Comparison of ENCODE assay signal across 1 cellular context in the genomic region with DNA sequence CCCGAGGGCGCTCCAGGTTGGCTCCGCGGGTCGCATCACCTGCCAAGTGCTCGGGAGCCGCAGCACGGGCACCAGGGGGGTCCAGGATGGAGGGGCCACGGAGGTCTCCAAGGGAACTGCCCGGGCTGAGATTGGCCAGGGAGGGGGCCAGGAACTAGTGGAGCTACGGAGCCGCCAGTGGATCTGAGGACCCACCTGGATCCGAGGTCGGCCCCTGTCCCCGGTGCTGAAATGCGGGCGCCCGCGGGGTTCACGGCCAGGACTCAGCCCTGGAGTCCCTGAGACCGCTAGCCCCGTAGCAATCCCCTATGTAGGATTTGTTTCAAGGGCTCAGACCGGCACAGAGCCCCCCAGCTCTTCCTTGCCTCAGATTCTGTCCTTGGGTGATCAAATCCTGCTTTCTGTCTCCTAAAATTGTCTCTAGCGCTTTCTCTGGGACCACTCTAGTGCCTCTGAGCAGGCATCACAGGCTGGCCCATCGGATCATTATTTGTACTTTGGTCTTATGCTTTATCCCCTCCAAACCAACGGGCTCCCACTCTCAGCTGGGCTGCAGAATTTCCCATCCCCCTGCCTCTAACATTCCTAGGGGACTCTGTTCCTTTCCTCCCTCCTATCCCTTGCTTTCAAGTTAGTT.
TF ChIP-seq lines count a peak whose summit lies in the region.

No MANE protein-coding gene starts in this region.

TF ChIP-seq in HepG2, 621 proteins besides CTCF, POLR2A, EP300 and RAD21 (continued from another document):
- TF ChIP-seq, protein P1, sequence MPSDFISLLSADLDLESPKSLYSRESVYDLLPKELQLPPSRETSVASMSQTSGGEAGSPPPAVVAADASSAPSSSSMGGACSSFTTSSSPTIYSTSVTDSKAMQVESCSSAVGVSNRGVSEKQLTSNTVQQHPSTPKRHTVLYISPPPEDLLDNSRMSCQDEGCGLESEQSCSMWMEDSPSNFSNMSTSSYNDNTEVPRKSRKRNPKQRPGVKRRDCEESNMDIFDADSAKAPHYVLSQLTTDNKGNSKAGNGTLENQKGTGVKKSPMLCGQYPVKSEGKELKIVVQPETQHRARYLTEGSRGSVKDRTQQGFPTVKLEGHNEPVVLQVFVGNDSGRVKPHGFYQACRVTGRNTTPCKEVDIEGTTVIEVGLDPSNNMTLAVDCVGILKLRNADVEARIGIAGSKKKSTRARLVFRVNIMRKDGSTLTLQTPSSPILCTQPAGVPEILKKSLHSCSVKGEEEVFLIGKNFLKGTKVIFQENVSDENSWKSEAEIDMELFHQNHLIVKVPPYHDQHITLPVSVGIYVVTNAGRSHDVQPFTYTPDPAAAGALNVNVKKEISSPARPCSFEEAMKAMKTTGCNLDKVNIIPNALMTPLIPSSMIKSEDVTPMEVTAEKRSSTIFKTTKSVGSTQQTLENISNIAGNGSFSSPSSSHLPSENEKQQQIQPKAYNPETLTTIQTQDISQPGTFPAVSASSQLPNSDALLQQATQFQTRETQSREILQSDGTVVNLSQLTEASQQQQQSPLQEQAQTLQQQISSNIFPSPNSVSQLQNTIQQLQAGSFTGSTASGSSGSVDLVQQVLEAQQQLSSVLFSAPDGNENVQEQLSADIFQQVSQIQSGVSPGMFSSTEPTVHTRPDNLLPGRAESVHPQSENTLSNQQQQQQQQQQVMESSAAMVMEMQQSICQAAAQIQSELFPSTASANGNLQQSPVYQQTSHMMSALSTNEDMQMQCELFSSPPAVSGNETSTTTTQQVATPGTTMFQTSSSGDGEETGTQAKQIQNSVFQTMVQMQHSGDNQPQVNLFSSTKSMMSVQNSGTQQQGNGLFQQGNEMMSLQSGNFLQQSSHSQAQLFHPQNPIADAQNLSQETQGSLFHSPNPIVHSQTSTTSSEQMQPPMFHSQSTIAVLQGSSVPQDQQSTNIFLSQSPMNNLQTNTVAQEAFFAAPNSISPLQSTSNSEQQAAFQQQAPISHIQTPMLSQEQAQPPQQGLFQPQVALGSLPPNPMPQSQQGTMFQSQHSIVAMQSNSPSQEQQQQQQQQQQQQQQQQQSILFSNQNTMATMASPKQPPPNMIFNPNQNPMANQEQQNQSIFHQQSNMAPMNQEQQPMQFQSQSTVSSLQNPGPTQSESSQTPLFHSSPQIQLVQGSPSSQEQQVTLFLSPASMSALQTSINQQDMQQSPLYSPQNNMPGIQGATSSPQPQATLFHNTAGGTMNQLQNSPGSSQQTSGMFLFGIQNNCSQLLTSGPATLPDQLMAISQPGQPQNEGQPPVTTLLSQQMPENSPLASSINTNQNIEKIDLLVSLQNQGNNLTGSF (CRISPR knock-in tag; IDR thresholded peaks at IDR 0.05) = no peak; the same call in 1 of the 2 replicates
- TF ChIP-seq ZNF670 (CRISPR knock-in tag; IDR thresholded peaks at IDR 0.05; ENCODE audit: borderline replicate concordance) (no peak), HDAC6 (IDR thresholded peaks at IDR 0.05; ENCODE audit: low read depth, low read length) (no peak), ZNF430 (CRISPR knock-in tag; IDR thresholded peaks at IDR 0.05) (peak; percentile 46; the same call in 1 of the 2 replicates), ZNF737 (CRISPR knock-in tag; IDR thresholded peaks at IDR 0.05; ENCODE audit: borderline replicate concordance) (no peak), ZNF296 (CRISPR knock-in tag; conservative IDR thresholded peaks at IDR 0.05) (no peak), TCF12 (IDR thresholded peaks at IDR 0.05) (no peak), TCF12 (CRISPR knock-in tag; IDR thresholded peaks at IDR 0.05) (no peak), EHMT2 (IDR thresholded peaks at IDR 0.05; ENCODE audit: borderline replicate concordance, low read depth, low read length) (peak; percentile 64; the same call in 1 of the 2 replicates), GTF3A (CRISPR knock-in tag; conservative IDR thresholded peaks at IDR 0.05) (no peak), RXRB (CRISPR knock-in tag; IDR thresholded peaks at IDR 0.05; ENCODE audit: borderline replicate concordance) (no peak)
- TF ChIP-seq, protein P2, sequence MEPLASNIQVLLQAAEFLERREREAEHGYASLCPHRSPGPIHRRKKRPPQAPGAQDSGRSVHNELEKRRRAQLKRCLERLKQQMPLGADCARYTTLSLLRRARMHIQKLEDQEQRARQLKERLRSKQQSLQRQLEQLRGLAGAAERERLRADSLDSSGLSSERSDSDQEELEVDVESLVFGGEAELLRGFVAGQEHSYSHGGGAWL (CRISPR knock-in tag; IDR thresholded peaks at IDR 0.05) = peak; percentile 50; the same call in 1 of the 2 replicates
